ENCODE assay signal across 1 cellular context in the genomic region with DNA sequence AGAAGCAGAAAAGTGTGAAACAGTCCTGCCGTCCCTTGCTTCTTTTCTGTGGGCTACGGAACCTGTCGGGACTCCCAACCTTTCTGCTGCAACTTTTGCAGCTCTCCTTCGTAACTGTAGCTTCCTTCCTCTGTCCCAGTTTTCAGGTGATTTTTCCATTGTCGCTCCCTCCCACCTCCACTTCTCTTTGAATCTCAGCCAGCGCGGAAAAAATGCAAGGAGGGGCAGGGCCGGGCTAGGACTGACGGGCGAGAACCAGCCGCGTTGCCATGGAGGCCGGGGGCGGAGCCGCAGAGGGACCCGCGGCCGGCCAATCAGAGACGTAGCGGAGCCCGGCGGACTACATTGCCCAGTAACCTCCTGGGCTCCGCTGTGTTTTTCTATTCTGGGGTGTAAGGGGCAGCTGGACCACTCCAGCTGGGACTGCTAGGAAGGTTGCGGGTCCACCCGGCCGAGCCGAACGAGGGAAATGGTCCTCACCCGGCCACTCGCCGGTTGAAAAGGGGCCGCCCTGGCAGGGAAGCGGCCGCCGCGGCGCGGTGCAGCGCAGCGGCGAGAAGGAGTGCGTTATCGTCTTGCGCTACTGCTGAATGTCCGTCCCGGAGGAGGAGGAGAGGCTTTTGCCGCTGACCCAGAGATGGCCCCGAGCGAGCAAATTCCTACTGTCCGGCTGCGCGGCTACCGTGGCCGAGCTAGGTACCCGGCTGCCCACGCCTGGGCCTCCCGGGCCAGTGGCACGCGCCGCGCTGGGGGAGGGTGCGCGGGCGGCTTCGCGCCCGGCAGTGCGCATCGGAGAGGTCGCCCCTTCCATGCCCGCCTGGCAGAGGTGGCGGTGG.
A peak's percentile ranks its signal among the peaks of the same experiment; 100 is the strongest.
TF ChIP-seq lines count a peak whose summit lies in the region.

Gene CYP39A1, minus strand, starts transcription at position 216 of the 836 bp plus-strand sequence. CDS start 236 bp downstream, outside the sequence.
A gene with protein sequence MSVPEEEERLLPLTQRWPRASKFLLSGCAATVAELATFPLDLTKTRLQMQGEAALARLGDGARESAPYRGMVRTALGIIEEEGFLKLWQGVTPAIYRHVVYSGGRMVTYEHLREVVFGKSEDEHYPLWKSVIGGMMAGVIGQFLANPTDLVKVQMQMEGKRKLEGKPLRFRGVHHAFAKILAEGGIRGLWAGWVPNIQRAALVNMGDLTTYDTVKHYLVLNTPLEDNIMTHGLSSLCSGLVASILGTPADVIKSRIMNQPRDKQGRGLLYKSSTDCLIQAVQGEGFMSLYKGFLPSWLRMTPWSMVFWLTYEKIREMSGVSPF (plus strand): TSS at position 373 of the 836 bp plus-strand sequence. CDS start 218 bp downstream, at position 591.

TF ChIP-seq in HepG2, 621 proteins besides CTCF, POLR2A, EP300 and RAD21 (continues in another document):
- no peak for TF ChIP-seq TRAFD1 (CRISPR knock-in tag; IDR thresholded peaks at IDR 0.05; ENCODE audit: borderline replicate concordance)
- TF ChIP-seq CHCHD3 (CRISPR knock-in tag; IDR thresholded peaks at IDR 0.05): 0 out of 2 replicates have a peak, but pooled peaks have one; percentile 30
- TF ChIP-seq, protein P1, sequence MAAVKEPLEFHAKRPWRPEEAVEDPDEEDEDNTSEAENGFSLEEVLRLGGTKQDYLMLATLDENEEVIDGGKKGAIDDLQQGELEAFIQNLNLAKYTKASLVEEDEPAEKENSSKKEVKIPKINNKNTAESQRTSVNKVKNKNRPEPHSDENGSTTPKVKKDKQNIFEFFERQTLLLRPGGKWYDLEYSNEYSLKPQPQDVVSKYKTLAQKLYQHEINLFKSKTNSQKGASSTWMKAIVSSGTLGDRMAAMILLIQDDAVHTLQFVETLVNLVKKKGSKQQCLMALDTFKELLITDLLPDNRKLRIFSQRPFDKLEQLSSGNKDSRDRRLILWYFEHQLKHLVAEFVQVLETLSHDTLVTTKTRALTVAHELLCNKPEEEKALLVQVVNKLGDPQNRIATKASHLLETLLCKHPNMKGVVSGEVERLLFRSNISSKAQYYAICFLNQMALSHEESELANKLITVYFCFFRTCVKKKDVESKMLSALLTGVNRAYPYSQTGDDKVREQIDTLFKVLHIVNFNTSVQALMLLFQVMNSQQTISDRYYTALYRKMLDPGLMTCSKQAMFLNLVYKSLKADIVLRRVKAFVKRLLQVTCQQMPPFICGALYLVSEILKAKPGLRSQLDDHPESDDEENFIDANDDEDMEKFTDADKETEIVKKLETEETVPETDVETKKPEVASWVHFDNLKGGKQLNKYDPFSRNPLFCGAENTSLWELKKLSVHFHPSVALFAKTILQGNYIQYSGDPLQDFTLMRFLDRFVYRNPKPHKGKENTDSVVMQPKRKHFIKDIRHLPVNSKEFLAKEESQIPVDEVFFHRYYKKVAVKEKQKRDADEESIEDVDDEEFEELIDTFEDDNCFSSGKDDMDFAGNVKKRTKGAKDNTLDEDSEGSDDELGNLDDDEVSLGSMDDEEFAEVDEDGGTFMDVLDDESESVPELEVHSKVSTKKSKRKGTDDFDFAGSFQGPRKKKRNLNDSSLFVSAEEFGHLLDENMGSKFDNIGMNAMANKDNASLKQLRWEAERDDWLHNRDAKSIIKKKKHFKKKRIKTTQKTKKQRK (IDR thresholded peaks at IDR 0.05; ENCODE audit: low read length): no peak
- peak; percentile 60; the same call in 1 of the 2 replicates for TF ChIP-seq SP2 (CRISPR knock-in tag; IDR thresholded peaks at IDR 0.05)
- no peak for TF ChIP-seq SIN3A (IDR thresholded peaks at IDR 0.05; ENCODE audit: borderline replicate concordance, low read depth, low read length)
- TF ChIP-seq, protein P2, sequence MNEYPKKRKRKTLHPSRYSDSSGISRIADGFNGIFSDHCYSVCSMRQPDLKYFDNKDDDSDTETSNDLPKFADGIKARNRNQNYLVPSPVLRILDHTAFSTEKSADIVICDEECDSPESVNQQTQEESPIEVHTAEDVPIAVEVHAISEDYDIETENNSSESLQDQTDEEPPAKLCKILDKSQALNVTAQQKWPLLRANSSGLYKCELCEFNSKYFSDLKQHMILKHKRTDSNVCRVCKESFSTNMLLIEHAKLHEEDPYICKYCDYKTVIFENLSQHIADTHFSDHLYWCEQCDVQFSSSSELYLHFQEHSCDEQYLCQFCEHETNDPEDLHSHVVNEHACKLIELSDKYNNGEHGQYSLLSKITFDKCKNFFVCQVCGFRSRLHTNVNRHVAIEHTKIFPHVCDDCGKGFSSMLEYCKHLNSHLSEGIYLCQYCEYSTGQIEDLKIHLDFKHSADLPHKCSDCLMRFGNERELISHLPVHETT (CRISPR knock-in tag; conservative IDR thresholded peaks at IDR 0.05): no peak
- TF ChIP-seq, protein P3, sequence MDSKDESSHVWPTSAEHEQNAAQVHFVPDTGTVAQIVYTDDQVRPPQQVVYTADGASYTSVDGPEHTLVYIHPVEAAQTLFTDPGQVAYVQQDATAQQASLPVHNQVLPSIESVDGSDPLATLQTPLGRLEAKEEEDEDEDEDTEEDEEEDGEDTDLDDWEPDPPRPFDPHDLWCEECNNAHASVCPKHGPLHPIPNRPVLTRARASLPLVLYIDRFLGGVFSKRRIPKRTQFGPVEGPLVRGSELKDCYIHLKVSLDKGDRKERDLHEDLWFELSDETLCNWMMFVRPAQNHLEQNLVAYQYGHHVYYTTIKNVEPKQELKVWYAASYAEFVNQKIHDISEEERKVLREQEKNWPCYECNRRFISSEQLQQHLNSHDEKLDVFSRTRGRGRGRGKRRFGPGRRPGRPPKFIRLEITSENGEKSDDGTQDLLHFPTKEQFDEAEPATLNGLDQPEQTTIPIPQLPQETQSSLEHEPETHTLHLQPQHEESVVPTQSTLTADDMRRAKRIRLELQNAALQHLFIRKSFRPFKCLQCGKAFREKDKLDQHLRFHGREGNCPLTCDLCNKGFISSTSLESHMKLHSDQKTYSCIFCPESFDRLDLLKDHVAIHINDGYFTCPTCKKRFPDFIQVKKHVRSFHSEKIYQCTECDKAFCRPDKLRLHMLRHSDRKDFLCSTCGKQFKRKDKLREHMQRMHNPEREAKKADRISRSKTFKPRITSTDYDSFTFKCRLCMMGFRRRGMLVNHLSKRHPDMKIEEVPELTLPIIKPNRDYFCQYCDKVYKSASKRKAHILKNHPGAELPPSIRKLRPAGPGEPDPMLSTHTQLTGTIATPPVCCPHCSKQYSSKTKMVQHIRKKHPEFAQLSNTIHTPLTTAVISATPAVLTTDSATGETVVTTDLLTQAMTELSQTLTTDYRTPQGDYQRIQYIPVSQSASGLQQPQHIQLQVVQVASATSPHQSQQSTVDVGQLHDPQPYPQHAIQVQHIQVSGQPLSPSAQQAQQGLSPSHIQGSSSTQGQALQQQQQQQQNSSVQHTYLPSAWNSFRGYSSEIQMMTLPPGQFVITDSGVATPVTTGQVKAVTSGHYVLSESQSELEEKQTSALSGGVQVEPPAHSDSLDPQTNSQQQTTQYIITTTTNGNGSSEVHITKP (CRISPR knock-in tag; IDR thresholded peaks at IDR 0.05; ENCODE audit: low read depth): 0 out of 2 replicates have a peak, but pooled peaks have one; percentile 23
- no peak for TF ChIP-seq BCLAF1 (IDR thresholded peaks at IDR 0.05)
- 0 out of 2 replicates have a peak, but pooled peaks have one; percentile 2 for TF ChIP-seq CEBPG (CRISPR knock-in tag; IDR thresholded peaks at IDR 0.05)
- no peak for TF ChIP-seq ZKSCAN1 (IDR thresholded peaks at IDR 0.05; ENCODE audit: low read length)
- TF ChIP-seq, protein P4, sequence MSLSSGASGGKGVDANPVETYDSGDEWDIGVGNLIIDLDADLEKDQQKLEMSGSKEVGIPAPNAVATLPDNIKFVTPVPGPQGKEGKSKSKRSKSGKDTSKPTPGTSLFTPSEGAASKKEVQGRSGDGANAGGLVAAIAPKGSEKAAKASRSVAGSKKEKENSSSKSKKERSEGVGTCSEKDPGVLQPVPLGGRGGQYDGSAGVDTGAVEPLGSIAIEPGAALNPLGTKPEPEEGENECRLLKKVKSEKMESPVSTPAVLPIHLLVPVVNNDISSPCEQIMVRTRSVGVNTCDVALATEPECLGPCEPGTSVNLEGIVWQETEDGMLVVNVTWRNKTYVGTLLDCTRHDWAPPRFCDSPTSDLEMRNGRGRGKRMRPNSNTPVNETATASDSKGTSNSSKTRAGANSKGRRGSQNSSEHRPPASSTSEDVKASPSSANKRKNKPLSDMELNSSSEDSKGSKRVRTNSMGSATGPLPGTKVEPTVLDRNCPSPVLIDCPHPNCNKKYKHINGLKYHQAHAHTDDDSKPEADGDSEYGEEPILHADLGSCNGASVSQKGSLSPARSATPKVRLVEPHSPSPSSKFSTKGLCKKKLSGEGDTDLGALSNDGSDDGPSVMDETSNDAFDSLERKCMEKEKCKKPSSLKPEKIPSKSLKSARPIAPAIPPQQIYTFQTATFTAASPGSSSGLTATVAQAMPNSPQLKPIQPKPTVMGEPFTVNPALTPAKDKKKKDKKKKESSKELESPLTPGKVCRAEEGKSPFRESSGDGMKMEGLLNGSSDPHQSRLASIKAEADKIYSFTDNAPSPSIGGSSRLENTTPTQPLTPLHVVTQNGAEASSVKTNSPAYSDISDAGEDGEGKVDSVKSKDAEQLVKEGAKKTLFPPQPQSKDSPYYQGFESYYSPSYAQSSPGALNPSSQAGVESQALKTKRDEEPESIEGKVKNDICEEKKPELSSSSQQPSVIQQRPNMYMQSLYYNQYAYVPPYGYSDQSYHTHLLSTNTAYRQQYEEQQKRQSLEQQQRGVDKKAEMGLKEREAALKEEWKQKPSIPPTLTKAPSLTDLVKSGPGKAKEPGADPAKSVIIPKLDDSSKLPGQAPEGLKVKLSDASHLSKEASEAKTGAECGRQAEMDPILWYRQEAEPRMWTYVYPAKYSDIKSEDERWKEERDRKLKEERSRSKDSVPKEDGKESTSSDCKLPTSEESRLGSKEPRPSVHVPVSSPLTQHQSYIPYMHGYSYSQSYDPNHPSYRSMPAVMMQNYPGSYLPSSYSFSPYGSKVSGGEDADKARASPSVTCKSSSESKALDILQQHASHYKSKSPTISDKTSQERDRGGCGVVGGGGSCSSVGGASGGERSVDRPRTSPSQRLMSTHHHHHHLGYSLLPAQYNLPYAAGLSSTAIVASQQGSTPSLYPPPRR (CRISPR knock-in tag; IDR thresholded peaks at IDR 0.05; ENCODE audit: borderline replicate concordance): no peak
- no peak for TF ChIP-seq MLX (CRISPR knock-in tag; IDR thresholded peaks at IDR 0.05)
- TF ChIP-seq FUBP1 (CRISPR knock-in tag; IDR thresholded peaks at IDR 0.05; ENCODE audit: borderline replicate concordance): no peak
- no peak for TF ChIP-seq ZNF792 (CRISPR knock-in tag; IDR thresholded peaks at IDR 0.05)
- TF ChIP-seq, protein P5, sequence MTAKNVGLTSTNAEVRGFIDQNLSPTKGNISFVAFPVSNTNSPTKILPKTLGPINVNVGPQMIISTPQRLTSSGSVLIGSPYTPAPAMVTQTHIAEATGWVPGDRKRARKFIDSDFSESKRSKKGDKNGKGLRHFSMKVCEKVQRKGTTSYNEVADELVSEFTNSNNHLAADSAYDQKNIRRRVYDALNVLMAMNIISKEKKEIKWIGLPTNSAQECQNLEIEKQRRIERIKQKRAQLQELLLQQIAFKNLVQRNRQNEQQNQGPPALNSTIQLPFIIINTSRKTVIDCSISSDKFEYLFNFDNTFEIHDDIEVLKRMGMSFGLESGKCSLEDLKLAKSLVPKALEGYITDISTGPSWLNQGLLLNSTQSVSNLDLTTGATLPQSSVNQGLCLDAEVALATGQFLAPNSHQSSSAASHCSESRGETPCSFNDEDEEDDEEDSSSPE (CRISPR knock-in tag; IDR thresholded peaks at IDR 0.05): peak; percentile 69
- TF ChIP-seq CHD4 (IDR thresholded peaks at IDR 0.05; ENCODE audit: borderline replicate concordance, low read length): no peak
- peak; percentile 74 for TF ChIP-seq HCFC1 (IDR thresholded peaks at IDR 0.05; ENCODE audit: low read depth, low read length)
